In the genomic region with DNA sequence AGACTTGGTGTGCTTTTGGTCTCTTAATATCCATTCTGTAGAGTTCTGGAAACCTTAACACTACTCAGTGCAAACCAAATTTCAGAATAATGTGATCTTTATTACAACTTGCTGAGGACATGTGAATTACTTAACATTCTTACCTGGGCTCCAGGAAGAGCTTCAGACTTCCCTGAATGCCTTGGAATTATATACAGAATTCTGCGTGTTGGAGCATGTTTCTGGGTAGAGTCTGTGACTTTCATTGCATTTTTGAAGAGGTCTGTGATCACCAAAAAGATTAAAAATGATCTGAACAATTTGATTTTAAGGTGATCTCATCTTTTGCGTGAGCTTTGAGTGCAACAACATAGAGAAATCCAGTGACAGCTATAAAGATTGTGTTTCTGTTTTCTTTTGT, we compare ENCODE assay signal across 18 cellular contexts.
"Had no signal": no experiment of that assay in that cellular context is flagged by ENCODE, and none has a peak within 500 bp of the region (broad histone marks: within the 10 kb centered on the region; RNA-seq: fewer than 3 reads in every experiment).

No MANE protein-coding gene starts in this region.

- H3K4me3 ChIP-seq: dorsolateral prefrontal cortex, esophagus squamous epithelium, pancreas, stomach, testis, tibial artery had no signal

- ATAC-seq: left lobe of liver; natural killer cell; pancreas; sciatic nerve; stimulated activated effector memory CD8-positive, alpha-beta T cell treated with anti-CD3 and anti-CD28 coated beads, Interleukin-12 subunit alpha, Interleukin-12 subunit beta, amount 100 ng/mL, for 72 hours had no signal

- H3K27ac ChIP-seq: dorsolateral prefrontal cortex, esophagus squamous epithelium, pancreas, stomach, testis, tibial artery had no signal

- H3K27me3 ChIP-seq: dorsolateral prefrontal cortex, esophagus squamous epithelium, pancreas, stomach, testis, tibial artery had no signal

- DNase-seq: dorsolateral prefrontal cortex; effector CD4-positive, alpha-beta T cell; esophagus squamous epithelium; head of caudate nucleus; kidney; mesendoderm; natural killer cell; occipital lobe; pancreas; stimulated activated CD4-positive, alpha-beta T cell treated with anti-CD3 and anti-CD28 coated beads, Interleukin-2, amount 100 ng/mL, for 24 hours; stimulated activated CD4-positive, alpha-beta T cell treated with anti-CD3 and anti-CD28 coated beads, Interleukin-4, amount 100 ng/mL, for 24 hours; stimulated activated naive CD4-positive, alpha-beta T cell treated with Interleukin-2 at 50 U/mL for 16 hours; stomach; testis; tibial artery had no signal

- H3K9me3 ChIP-seq: pancreas, testis, tibial artery had no signal

- H3K4me1 ChIP-seq: testis had no signal

- H3K36me3 ChIP-seq: pancreas had no signal
